Comparison of ENCODE assay signal across 11 cellular contexts in the genomic region with DNA sequence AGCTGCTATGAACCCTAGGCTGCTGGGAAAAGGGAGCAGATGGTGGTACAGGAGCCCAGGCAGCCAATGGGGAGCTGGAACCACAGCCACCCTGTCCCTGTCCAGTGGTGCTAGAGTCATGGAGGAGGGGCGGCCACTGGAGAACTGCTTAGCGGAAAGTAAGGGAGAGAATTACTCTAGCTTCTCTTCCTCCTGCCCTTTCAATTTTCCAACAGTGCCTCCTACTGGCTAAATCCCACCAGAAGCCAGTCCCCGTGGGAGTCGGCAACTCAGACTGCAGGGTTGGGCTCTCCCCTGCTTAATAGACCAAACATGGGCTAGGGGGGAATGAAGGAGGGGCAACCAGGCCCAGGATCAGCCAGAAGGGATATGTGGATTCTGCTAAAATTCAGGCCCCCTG.
DNase-seq lines count a peak whose midpoint lies in the region; ATAC-seq and TF ChIP-seq lines count a peak whose summit lies in the region.
"Had no signal": no experiment of that assay in that cellular context is flagged by ENCODE, and none has a peak within 500 bp of the region (broad histone marks: within the 10 kb centered on the region; RNA-seq: fewer than 3 reads in every experiment).

No MANE protein-coding gene starts in this region.

- peak; percentile 3 for DNase-seq in stimulated activated naive CD8-positive, alpha-beta T cell treated with anti-CD3 and anti-CD28 coated beads, Interleukin-15, Interleukin-2, amounts not matched to agents 100 U/mL and 50 U/mL, for 24 hours
- DNase-seq in stimulated activated naive CD8-positive, alpha-beta T cell treated with anti-CD3 and anti-CD28 coated beads, Interleukin-15, amount 100 ng/mL, for 72 hours, result no peak
- DNase-seq in SK-N-SH, result no peak
- DNase-seq in left ventricle myocardium superior, result no peak
- no peak for DNase-seq in A172 (ENCODE audit: low spot score)
- no peak for DNase-seq in nucleus accumbens (lab: John Stamatoyannopoulos, UW)
- DNase-seq: head of caudate nucleus, NCI-H2171 treated with DMSO at 0.1 percent for 48 hours had no signal

- TF ChIP-seq RAD21 in SK-N-SH (IDR thresholded peaks at IDR 0.05; ENCODE audit: low read length), result peak; percentile 67

- H3K4me1 ChIP-seq in SK-N-SH (ENCODE audit: control insufficient read depth in 1 of 2, insufficient read depth in 2 of 2, low read depth in 1 of 2, low read length in 1 of 2), result no peaks in the 10 kb centered on the region; a peak in 1 of 4 replicates
- H3K4me1 ChIP-seq: adrenal gland had no signal

- H3K27ac Mint-ChIP-seq in stimulated activated naive CD8-positive, alpha-beta T cell treated with anti-CD3 and anti-CD28 coated beads, Interleukin-15, amount 100 ng/mL, for 72 hours, result no peak overlapping the region

- no peak overlapping the region for H3K9ac ChIP-seq in SK-N-SH

- CTCF ChIA-PET in SK-N-SH (lab: Yijun Ruan, JAX), result interaction anchor here (0.6 to 2.7 kb wide), 22 partner anchors 9 to 671 kb away, joined by 3 to 27 read pairs (median 4); no protein-coding TSS in a partner anchor

- H2AFZ ChIP-seq in SK-N-SH (ENCODE audit: low read depth), result no peak overlapping the region

- H3F3A ChIP-seq in SK-N-SH (replicated peaks; ENCODE audit: insufficient read depth), result no peaks in the 10 kb centered on the region

- H3K27ac ChIP-seq in SK-N-SH (ENCODE audit: low read depth in 2 of 2, low read length in 1 of 2), result no peak overlapping the region
- H3K27ac ChIP-seq: adrenal gland had no signal

- intact Hi-C loops in left ventricle myocardium superior (cut with micrococcal nuclease), result no loop called here

- ATAC-seq in stimulated activated naive CD8-positive, alpha-beta T cell treated with anti-CD3 and anti-CD28 coated beads, Interleukin-15, Interleukin-2, amounts not matched to agents 100 U/mL and 50 U/mL, for 24 hours, result no peak
- ATAC-seq in stimulated activated naive CD8-positive, alpha-beta T cell treated with anti-CD3 and anti-CD28 coated beads, Interleukin-15, amount 100 ng/mL, for 72 hours, result no peak
- peak; percentile 83 for ATAC-seq in left ventricle myocardium superior
- ATAC-seq in HG02852 (IDR thresholded peaks at IDR 0.05; ENCODE audit: unreplicated experiment), result no peak
- ATAC-seq in GM19035 (IDR thresholded peaks at IDR 0.05; ENCODE audit: unreplicated experiment), result no peak

- peaks cover 41% of the 10 kb centered on the region for H3K27me3 Mint-ChIP-seq in stimulated activated naive CD8-positive, alpha-beta T cell treated with anti-CD3 and anti-CD28 coated beads, Interleukin-15, amount 100 ng/mL, for 72 hours

- no peaks in the 10 kb centered on the region for H3K27me3 ChIP-seq in SK-N-SH (ENCODE audit: insufficient read depth)

- no peaks in the 10 kb centered on the region for H3K9me3 ChIP-seq in SK-N-SH
- H3K9me3 ChIP-seq: adrenal gland had no signal

- TF ChIP-seq EP300 in SK-N-SH (IDR thresholded peaks at IDR 0.05; ENCODE audit: borderline replicate concordance in 1 of 2, low read depth in 1 of 2, low read length in 1 of 2), result no peak

- H3K79me2 ChIP-seq in SK-N-SH (ENCODE audit: insufficient read depth), result no peaks in the 10 kb centered on the region

- no peaks in the 10 kb centered on the region for H3K36me3 ChIP-seq in SK-N-SH (replicated peaks in 1 of 2; ENCODE audit: control insufficient read depth in 1 of 2, insufficient read depth in 2 of 2, low read length in 1 of 2)
- H3K36me3 ChIP-seq: adrenal gland had no signal

- peaks cover 0 to 8% of the 10 kb centered on the region in 2 donors for H3K9me3 Mint-ChIP-seq in stimulated activated naive CD8-positive, alpha-beta T cell treated with anti-CD3 and anti-CD28 coated beads, Interleukin-15, amount 100 ng/mL, for 72 hours

- no peaks in the 10 kb centered on the region for H4K20me1 ChIP-seq in SK-N-SH (ENCODE audit: insufficient read depth)

- POLR2A ChIA-PET in SK-N-SH (lab: Yijun Ruan, JAX), result no interaction called here

- H3K4me1 Mint-ChIP-seq in stimulated activated naive CD8-positive, alpha-beta T cell treated with anti-CD3 and anti-CD28 coated beads, Interleukin-15, amount 100 ng/mL, for 72 hours, result no peaks in the 10 kb centered on the region

- no peaks in the 10 kb centered on the region for H3K9me2 ChIP-seq in SK-N-SH

- peak; percentile 42 for TF ChIP-seq CTCF in SK-N-SH (IDR thresholded peaks at IDR 0.05)

- no peak overlapping the region for H3K4me2 ChIP-seq in SK-N-SH

- WGBS in SK-N-SH (ENCODE audit: low lambda C conversion rate), result 56% methylated on average over 4 of the region's 4 CpGs

- H3K4me3 ChIP-seq in SK-N-SH (ENCODE audit: low read depth in 2 of 2, low read length in 1 of 2), result no peak overlapping the region
- H3K4me3 ChIP-seq: adrenal gland had no signal

- no peak overlapping the region for H3K4me3 Mint-ChIP-seq in stimulated activated naive CD8-positive, alpha-beta T cell treated with anti-CD3 and anti-CD28 coated beads, Interleukin-15, amount 100 ng/mL, for 72 hours

TF ChIP-seq in SK-N-SH, 30 proteins besides CTCF, POLR2A, EP300 and RAD21:
- TF ChIP-seq RXRA (IDR thresholded peaks at IDR 0.05; ENCODE audit: borderline replicate concordance, low read depth) (no peak), SMC3 (IDR thresholded peaks at IDR 0.05; ENCODE audit: low read depth, low read length) (peak; percentile 66), GATA2 (CRISPR knock-in tag; IDR thresholded peaks at IDR 0.05) (no peak)
